24 cellular contexts compared by ENCODE assay signal in genomic region chr4:650461-650860, GRCh38. TPM values are rescaled to one million over a fixed set of nuclear protein-coding genes. Genes with fewer than 3 reads are reported as not detected.
DNase-seq lines count a peak whose midpoint lies in the region; ATAC-seq, FAIRE-seq and TF ChIP-seq lines count a peak whose summit lies in the region.
"Had no signal": no experiment of that assay in that cellular context is flagged by ENCODE, and none has a peak within 500 bp of the region (broad histone marks: within the 10 kb centered on the region; RNA-seq: fewer than 3 reads in every experiment).

No MANE protein-coding gene starts in this region.

- no peaks in the 10 kb centered on the region for H3K36me3 Mint-ChIP-seq in chondrocyte (ENCODE audit: low read depth)

- no peak overlapping the region for H3K27ac ChIP-seq in left ventricle myocardium inferior (replicated peaks)
- no peak overlapping the region for H3K27ac ChIP-seq in heart right ventricle
- no peak overlapping the region for H3K27ac ChIP-seq in HepG2 (ENCODE audit: extremely low read length, insufficient read depth, low read length)
- peak overlapping the region; percentile 98 for H3K27ac ChIP-seq in temporal lobe (ENCODE audit: low read depth, low read length)

- no peak overlapping the region for H3K4me3 Mint-ChIP-seq in chondrocyte (ENCODE audit: unreplicated experiment)
- H3K4me3 Mint-ChIP-seq: CD4-positive, alpha-beta T cell had no signal

- H3K79me2 ChIP-seq in HepG2 (ENCODE audit: insufficient read depth, low read length), result no peaks in the 10 kb centered on the region

- TF ChIP-seq CTCF in left ventricle myocardium inferior (IDR thresholded peaks at IDR 0.05; ENCODE audit: borderline replicate concordance) (no peak), heart right ventricle (IDR thresholded peaks at IDR 0.05) (no peak), chondrocyte (IDR thresholded peaks at IDR 0.05) (no peak), HepG2 (CRISPR knock-in tag; IDR thresholded peaks at IDR 0.05) (no peak)

- H3K27me3 Mint-ChIP-seq in chondrocyte (ENCODE audit: low read depth), result peaks cover 7% of the 10 kb centered on the region

- no peak overlapping the region for H2AFZ ChIP-seq in HepG2 (ENCODE audit: low read length)

- H3K27me3 ChIP-seq in left ventricle myocardium inferior (ENCODE audit: low read depth), result peaks cover 96% of the 10 kb centered on the region
- H3K27me3 ChIP-seq in heart right ventricle, result peaks cover 5 to 84% (median 56%) of the 10 kb centered on the region in 7 donors
- H3K27me3 ChIP-seq in HepG2 (ENCODE audit: control insufficient read depth in 1 of 2, insufficient read depth in 2 of 2, low read length in 2 of 2), result peaks cover 19 to 70% of the 10 kb centered on the region in 2 experiments

- peak overlapping the region; percentile 34 for H3K4me3 ChIP-seq in left ventricle myocardium inferior
- no peak overlapping the region for H3K4me3 ChIP-seq in heart right ventricle
- H3K4me3 ChIP-seq in HepG2 (replicated peaks in 1 of 3; ENCODE audit: insufficient read depth in 1 of 3, low read depth in 2 of 3, low read length in 3 of 3), result peak overlapping the region in 1 of 3 experiments; percentile 48; a peak in 1 of 6 replicates
- H3K4me3 ChIP-seq: GM12878, K562 had no signal

- in situ Hi-C loops in HepG2 (cut with HindIII; ENCODE audit: extremely low pct_ligation_motif_present, low pct_unique_long_range_greater_than_20kb), result no loop called here

- POLR2A ChIA-PET in HepG2 (lab: Yijun Ruan, JAX), result no interaction called here

- TF ChIP-seq EP300 in HepG2 (IDR thresholded peaks at IDR 0.05; ENCODE audit: low read depth in 2 of 2, low read length in 2 of 2) (no peak), HepG2 (CRISPR knock-in tag; IDR thresholded peaks at IDR 0.05; ENCODE audit: borderline replicate concordance) (no peak)

- TF ChIP-seq POLR2A in HepG2 (IDR thresholded peaks at IDR 0.05; ENCODE audit: insufficient read depth in 1 of 2, low read depth in 2 of 2, low read length in 2 of 2), result no peak

- FAIRE-seq in HepG2 (lab: Jason Lieb, UNC), result no peak
- FAIRE-seq: GM12878, K562, RCC 7860 had no signal

- no TSS peak for BruUV-seq in HepG2 (replicated peaks; lab: Mats Ljungman, UMichigan)

- no peak overlapping the region for H3K27ac Mint-ChIP-seq in chondrocyte (ENCODE audit: unreplicated experiment)
- H3K27ac Mint-ChIP-seq: CD4-positive, alpha-beta T cell had no signal

- no peak for ATAC-seq in heart right ventricle
- ATAC-seq in HepG2, result no peak
- no peak for ATAC-seq in HG02678 (IDR thresholded peaks at IDR 0.05; ENCODE audit: unreplicated experiment)
- ATAC-seq: GM12878, HCT116, K562 had no signal

- H3K9me3 Mint-ChIP-seq in chondrocyte (ENCODE audit: low read depth), result peaks cover 2% of the 10 kb centered on the region
- H3K9me3 Mint-ChIP-seq: CD4-positive, alpha-beta T cell had no signal

- TF ChIP-seq RAD21 in HepG2 (CRISPR knock-in tag; IDR thresholded peaks at IDR 0.05), result no peak

- H3K9me3 ChIP-seq in left ventricle myocardium inferior (replicated peaks), result no peaks in the 10 kb centered on the region
- H3K9me3 ChIP-seq in heart right ventricle, result no peaks in the 10 kb centered on the region
- no peaks in the 10 kb centered on the region for H3K9me3 ChIP-seq in HepG2 (ENCODE audit: low read length)

- intact Hi-C loops in left ventricle myocardium inferior (cut with micrococcal nuclease) (no loop called here), heart right ventricle (cut with DNase I) (no loop called here), HepG2 (cut with micrococcal nuclease; ENCODE audit: unreplicated experiment) (no loop called here)

- H3K36me3 ChIP-seq in left ventricle myocardium inferior (no peaks in the 10 kb centered on the region), heart right ventricle (no peaks in the 10 kb centered on the region), HepG2 (replicated peaks in 1 of 2; ENCODE audit: control insufficient read depth in 1 of 2, insufficient read depth in 2 of 2, low read length in 2 of 2) (no peaks in the 10 kb centered on the region)

- peak overlapping the region; percentile 62 for H3K4me2 ChIP-seq in HepG2 (ENCODE audit: low read depth, low read length)

- no peaks in the 10 kb centered on the region for H3K4me1 Mint-ChIP-seq in chondrocyte (ENCODE audit: low read depth)

- H3K9ac ChIP-seq in HepG2 (ENCODE audit: insufficient read depth, low read depth, low read length), result no peak overlapping the region

- H4K20me1 ChIP-seq in HepG2 (ENCODE audit: insufficient read depth, low read length), result no peaks in the 10 kb centered on the region

- CTCF ChIA-PET in HepG2 (lab: Yijun Ruan, JAX; ENCODE audit: low intra/inter-chr PET ratio, low total read pairs), result no interaction called here

- 62 to 70% methylated on average over 18 of the region's 18 CpGs for WGBS in heart right ventricle, 2 donors
- WGBS in HepG2 (ENCODE audit: low lambda C conversion rate), result 41% methylated on average over 16 of the region's 18 CpGs

- DNase-seq in left ventricle myocardium inferior (no peak), heart right ventricle (no peak), chondrocyte (ENCODE audit: low spot score) (peak; percentile 67), HepG2 (ENCODE audit: low spot score) (no peak), GF-D8 (lab: John Stamatoyannopoulos, UW) (no peak)
- DNase-seq in activated CD4-positive, alpha-beta T cell treated with anti-CD3 and anti-CD28 coated beads, Interleukin-2, amount 50 U/mL, for 1 hour, result no peak
- DNase-seq: CD4-positive, alpha-beta T cell; DMS153; GOT3; NCI-H1105 treated with DMSO at 0.1 percent for 48 hours; NCI-H1694; NCI-H2081 treated with DMSO at 0.1 percent for 48 hours; NCI-H748 treated with DMSO at 0.1 percent for 48 hours; NK-92 treated with Interleukin-12 subunit alpha and Interleukin-12 subunit beta, amount 100 ng/mL, for 24 hours; SHP77 treated with DMSO at 0.1 percent for 48 hours had no signal

- H3K4me1 ChIP-seq in left ventricle myocardium inferior (peaks cover 4% of the 10 kb centered on the region), heart right ventricle (no peaks in the 10 kb centered on the region), HepG2 (ENCODE audit: insufficient read depth, low read length) (peaks cover 44% of the 10 kb centered on the region)

RNA-seq across cellular contexts. Expression of gene ATP5ME, which starts 23.6 kb away (rescaled TPM):
- total RNA-seq in left ventricle myocardium inferior (914 TPM), heart right ventricle (1,000 to 10,000 TPM in 5 of 10 donors, 100 to 1,000 TPM in 5; 651 to 1,196 (median 982) TPM), chondrocyte (240 to 279 TPM (median 256 TPM) in 3 replicates), HepG2 (2016; rRNA removed; fragmentation: Illumina TruSeq; extraction: Trizol) (753 and 1,048 TPM in 2 replicates), temporal lobe (87.8 TPM)
- polyA plus RNA-seq in heart right ventricle (1,000 to 10,000 TPM in 1 of 2 donors, 100 to 1,000 TPM in 1; 999 to 4,239 TPM), HepG2 (2011; rRNA removed) (301 and 305 TPM in 2 replicates)
- 458 and 593 TPM in 2 replicates for total RNA-seq in HepG2 (2016; cell fraction: cytosol; rRNA removed; fragmentation: Illumina TruSeq; extraction: Trizol; ENCODE audit: low read depth)
- 792 and 1,109 TPM in 2 replicates for total RNA-seq in HepG2 (2016; cell fraction: insoluble cytoplasmic fraction; rRNA removed; fragmentation: Illumina TruSeq; extraction: Trizol)
- total RNA-seq in HepG2 (2016; cell fraction: membrane; rRNA removed; fragmentation: Illumina TruSeq; extraction: Trizol), result 613 and 660 TPM in 2 replicates
- total RNA-seq in HepG2 (2016; cell fraction: nucleus; rRNA removed; fragmentation: Illumina TruSeq; extraction: Trizol), result 219 and 249 TPM in 2 replicates
- 507 and 666 TPM in 2 replicates for polyA plus RNA-seq in HepG2 (2011; cell fraction: cytosol; rRNA removed)
- 133 and 152 TPM in 2 replicates for polyA plus RNA-seq in HepG2 (2011; cell fraction: nucleus; rRNA removed)
- 451 and 767 TPM in 2 replicates for polyA plus RNA-seq in HepG2 (2012)
- polyA plus RNA-seq in HepG2 (2016; cell fraction: cytosol; fragmentation: Illumina TruSeq; extraction: Trizol; ENCODE audit: low read depth), result 482 and 603 TPM in 2 replicates
- 926 and 995 TPM in 2 replicates for polyA plus RNA-seq in HepG2 (2016; cell fraction: insoluble cytoplasmic fraction; fragmentation: Illumina TruSeq; extraction: Trizol; ENCODE audit: low read depth)
- 496 and 594 TPM in 2 replicates for polyA plus RNA-seq in HepG2 (2016; cell fraction: membrane; fragmentation: Illumina TruSeq; extraction: Trizol; ENCODE audit: low read depth)
- 426 and 431 TPM in 2 replicates for polyA plus RNA-seq in HepG2 (2016; cell fraction: nucleus; fragmentation: Illumina TruSeq; extraction: Trizol; ENCODE audit: insufficient read depth, low read depth)
- 68.8 and 71.4 TPM in 2 replicates for polyA minus RNA-seq in HepG2 (2011; rRNA and poly(A)+ RNA removed; ENCODE audit: low replicate concordance)
- polyA minus RNA-seq in HepG2 (2011; cell fraction: cytosol; rRNA and poly(A)+ RNA removed), result 62.0 and 63.6 TPM in 2 replicates
- 23.6 and 38.7 TPM in 2 replicates for polyA minus RNA-seq in HepG2 (2011; cell fraction: nucleus; rRNA and poly(A)+ RNA removed)

RNA-seq across cellular contexts. Expression of gene MYL5, which starts 23.9 kb away (rescaled TPM):
- total RNA-seq in left ventricle myocardium inferior (4.5 TPM), heart right ventricle (1 to 10 TPM; 4.0 to 7.5 (median 6.1) TPM), chondrocyte (22.8 to 26.5 TPM (median 25.6 TPM) in 3 replicates), HepG2 (2016; rRNA removed; fragmentation: Illumina TruSeq; extraction: Trizol) (11.0 and 16.0 TPM in 2 replicates), temporal lobe (6.4 TPM)
- polyA plus RNA-seq in heart right ventricle (1 to 10 TPM; 3.3 to 8.1 TPM), HepG2 (2011; rRNA removed) (6.5 and 11.5 TPM in 2 replicates)
- 6.7 and 8.0 TPM in 2 replicates for total RNA-seq in HepG2 (2016; cell fraction: cytosol; rRNA removed; fragmentation: Illumina TruSeq; extraction: Trizol; ENCODE audit: low read depth)
- total RNA-seq in HepG2 (2016; cell fraction: insoluble cytoplasmic fraction; rRNA removed; fragmentation: Illumina TruSeq; extraction: Trizol), result 10.1 and 16.2 TPM in 2 replicates
- 7.6 and 8.2 TPM in 2 replicates for total RNA-seq in HepG2 (2016; cell fraction: membrane; rRNA removed; fragmentation: Illumina TruSeq; extraction: Trizol)
- 15.9 and 16.6 TPM in 2 replicates for total RNA-seq in HepG2 (2016; cell fraction: nucleus; rRNA removed; fragmentation: Illumina TruSeq; extraction: Trizol)
- 4.1 and 4.4 TPM in 2 replicates for polyA plus RNA-seq in HepG2 (2011; cell fraction: cytosol; rRNA removed)
- polyA plus RNA-seq in HepG2 (2011; cell fraction: nucleus; rRNA removed), result 40.0 and 46.9 TPM in 2 replicates
- 7.4 and 8.9 TPM in 2 replicates for polyA plus RNA-seq in HepG2 (2012)
- 4.4 and 5.5 TPM in 2 replicates for polyA plus RNA-seq in HepG2 (2016; cell fraction: cytosol; fragmentation: Illumina TruSeq; extraction: Trizol; ENCODE audit: low read depth)
- polyA plus RNA-seq in HepG2 (2016; cell fraction: insoluble cytoplasmic fraction; fragmentation: Illumina TruSeq; extraction: Trizol; ENCODE audit: low read depth), result 8.5 and 12.2 TPM in 2 replicates
- 4.9 and 6.3 TPM in 2 replicates for polyA plus RNA-seq in HepG2 (2016; cell fraction: membrane; fragmentation: Illumina TruSeq; extraction: Trizol; ENCODE audit: low read depth)
- polyA plus RNA-seq in HepG2 (2016; cell fraction: nucleus; fragmentation: Illumina TruSeq; extraction: Trizol; ENCODE audit: insufficient read depth, low read depth), result 33.7 and 41.8 TPM in 2 replicates
- polyA minus RNA-seq in HepG2 (2011; rRNA and poly(A)+ RNA removed; ENCODE audit: low replicate concordance), result 3.4 and 4.4 TPM in 2 replicates
- 1.4 TPM in 1 of 2 replicates, not detected in the other for polyA minus RNA-seq in HepG2 (2011; cell fraction: cytosol; rRNA and poly(A)+ RNA removed)
- polyA minus RNA-seq in HepG2 (2011; cell fraction: nucleus; rRNA and poly(A)+ RNA removed), result 11.8 and 15.5 TPM in 2 replicates

RNA-seq across cellular contexts. Expression of gene PDE6B, which starts 25.1 kb away (rescaled TPM):
- 2.7 TPM for total RNA-seq in left ventricle myocardium inferior
- total RNA-seq in heart right ventricle, result 1 to 10 TPM; 1.8 to 6.2 (median 4.4) TPM
- 1 to 10 TPM in 1 of 2 donors, under 1 TPM in 1; 0.73 to 2.0 TPM for polyA plus RNA-seq in heart right ventricle
- total RNA-seq in chondrocyte, result 0.46 to 2.3 TPM (median 2.3 TPM) in 3 replicates
- 0.38 TPM in 1 of 2 replicates, not detected in the other for total RNA-seq in HepG2 (2016; rRNA removed; fragmentation: Illumina TruSeq; extraction: Trizol)
- total RNA-seq in HepG2 (2016; cell fraction: cytosol; rRNA removed; fragmentation: Illumina TruSeq; extraction: Trizol; ENCODE audit: low read depth), result 0.20 TPM in 1 of 2 replicates, not detected in the other
- 0.09 TPM in 1 of 2 replicates, not detected in the other for total RNA-seq in HepG2 (2016; cell fraction: insoluble cytoplasmic fraction; rRNA removed; fragmentation: Illumina TruSeq; extraction: Trizol)
- 0.25 TPM in 1 of 2 replicates, not detected in the other for total RNA-seq in HepG2 (2016; cell fraction: membrane; rRNA removed; fragmentation: Illumina TruSeq; extraction: Trizol)
- not detected in 2 replicates for total RNA-seq in HepG2 (2016; cell fraction: nucleus; rRNA removed; fragmentation: Illumina TruSeq; extraction: Trizol)
- 0.38 and 0.40 TPM in 2 replicates for polyA plus RNA-seq in HepG2 (2011; rRNA removed)
- polyA plus RNA-seq in HepG2 (2011; cell fraction: cytosol; rRNA removed), result 0.43 and 0.62 TPM in 2 replicates
- polyA plus RNA-seq in HepG2 (2011; cell fraction: nucleus; rRNA removed), result 0.33 and 0.45 TPM in 2 replicates
- polyA plus RNA-seq in HepG2 (2012), result 0.38 and 0.73 TPM in 2 replicates
- not detected in 2 replicates for polyA plus RNA-seq in HepG2 (2016; cell fraction: cytosol; fragmentation: Illumina TruSeq; extraction: Trizol; ENCODE audit: low read depth)
- not detected in 2 replicates for polyA plus RNA-seq in HepG2 (2016; cell fraction: insoluble cytoplasmic fraction; fragmentation: Illumina TruSeq; extraction: Trizol; ENCODE audit: low read depth)
- 0.13 TPM in 1 of 2 replicates, not detected in the other for polyA plus RNA-seq in HepG2 (2016; cell fraction: membrane; fragmentation: Illumina TruSeq; extraction: Trizol; ENCODE audit: low read depth)
- not detected in 2 replicates for polyA plus RNA-seq in HepG2 (2016; cell fraction: nucleus; fragmentation: Illumina TruSeq; extraction: Trizol; ENCODE audit: insufficient read depth, low read depth)
- 0.32 TPM in 1 of 2 replicates, not detected in the other for polyA minus RNA-seq in HepG2 (2011; rRNA and poly(A)+ RNA removed; ENCODE audit: low replicate concordance)
- 0.69 and 1.3 TPM in 2 replicates for polyA minus RNA-seq in HepG2 (2011; cell fraction: cytosol; rRNA and poly(A)+ RNA removed)
- polyA minus RNA-seq in HepG2 (2011; cell fraction: nucleus; rRNA and poly(A)+ RNA removed), result 0.37 and 1.3 TPM in 2 replicates
- 4.7 TPM for total RNA-seq in temporal lobe
- total RNA-seq: A172, K562, NCI-H460, OCI-LY7 had no signal

RNA-seq across cellular contexts. Expression of gene SLC49A3, which starts 38.5 kb away (rescaled TPM):
- total RNA-seq in left ventricle myocardium inferior (12.0 TPM), heart right ventricle (10 to 100 TPM in 9 of 10 donors, 1 to 10 TPM in 1; 9.8 to 16.9 (median 12.3) TPM), chondrocyte (0.85 to 1.3 TPM (median 0.89 TPM) in 3 replicates), HepG2 (2016; rRNA removed; fragmentation: Illumina TruSeq; extraction: Trizol) (0.07 TPM in 1 of 2 replicates, not detected in the other), temporal lobe (0.49 TPM)
- polyA plus RNA-seq in heart right ventricle (10 to 100 TPM in 1 of 2 donors, 1 to 10 TPM in 1; 8.8 to 28.5 TPM), HepG2 (2011; rRNA removed) (0.17 and 0.22 TPM in 2 replicates)
- not detected in 2 replicates for total RNA-seq in HepG2 (2016; cell fraction: cytosol; rRNA removed; fragmentation: Illumina TruSeq; extraction: Trizol; ENCODE audit: low read depth)
- total RNA-seq in HepG2 (2016; cell fraction: insoluble cytoplasmic fraction; rRNA removed; fragmentation: Illumina TruSeq; extraction: Trizol), result 0.09 TPM in 1 of 2 replicates, not detected in the other
- total RNA-seq in HepG2 (2016; cell fraction: membrane; rRNA removed; fragmentation: Illumina TruSeq; extraction: Trizol), result not detected in 2 replicates
- total RNA-seq in HepG2 (2016; cell fraction: nucleus; rRNA removed; fragmentation: Illumina TruSeq; extraction: Trizol), result 0.62 TPM in 1 of 2 replicates, not detected in the other
- 0.10 and 0.16 TPM in 2 replicates for polyA plus RNA-seq in HepG2 (2011; cell fraction: cytosol; rRNA removed)
- 1.9 and 2.5 TPM in 2 replicates for polyA plus RNA-seq in HepG2 (2011; cell fraction: nucleus; rRNA removed)
- polyA plus RNA-seq in HepG2 (2012), result 0.21 and 0.29 TPM in 2 replicates
- 0.07 TPM in 1 of 2 replicates, not detected in the other for polyA plus RNA-seq in HepG2 (2016; cell fraction: cytosol; fragmentation: Illumina TruSeq; extraction: Trizol; ENCODE audit: low read depth)
- polyA plus RNA-seq in HepG2 (2016; cell fraction: insoluble cytoplasmic fraction; fragmentation: Illumina TruSeq; extraction: Trizol; ENCODE audit: low read depth), result not detected in 2 replicates
- not detected in 2 replicates for polyA plus RNA-seq in HepG2 (2016; cell fraction: membrane; fragmentation: Illumina TruSeq; extraction: Trizol; ENCODE audit: low read depth)
- 0.53 TPM in 1 of 2 replicates, not detected in the other for polyA plus RNA-seq in HepG2 (2016; cell fraction: nucleus; fragmentation: Illumina TruSeq; extraction: Trizol; ENCODE audit: insufficient read depth, low read depth)
- 0.12 TPM in 1 of 2 replicates, not detected in the other for polyA minus RNA-seq in HepG2 (2011; rRNA and poly(A)+ RNA removed; ENCODE audit: low replicate concordance)
- not detected in 2 replicates for polyA minus RNA-seq in HepG2 (2011; cell fraction: cytosol; rRNA and poly(A)+ RNA removed)
- polyA minus RNA-seq in HepG2 (2011; cell fraction: nucleus; rRNA and poly(A)+ RNA removed), result 0.25 and 0.26 TPM in 2 replicates
- total RNA-seq: NCI-H460, OCI-LY7 had no signal

RNA-seq across cellular contexts. Expression of gene PCGF3, which starts 55.2 kb away (rescaled TPM):
- 21.5 TPM for total RNA-seq in left ventricle myocardium inferior
- total RNA-seq in heart right ventricle, result 10 to 100 TPM; 17.5 to 26.1 (median 20.9) TPM
- polyA plus RNA-seq in heart right ventricle, result 10 to 100 TPM; 21.7 to 50.8 TPM
- total RNA-seq in chondrocyte, result 54.1 to 60.8 TPM (median 55.4 TPM) in 3 replicates
- 24.2 and 28.6 TPM in 2 replicates for total RNA-seq in HepG2 (2016; rRNA removed; fragmentation: Illumina TruSeq; extraction: Trizol)
- total RNA-seq in HepG2 (2016; cell fraction: cytosol; rRNA removed; fragmentation: Illumina TruSeq; extraction: Trizol; ENCODE audit: low read depth), result 16.2 and 16.7 TPM in 2 replicates
- 22.5 and 27.7 TPM in 2 replicates for total RNA-seq in HepG2 (2016; cell fraction: insoluble cytoplasmic fraction; rRNA removed; fragmentation: Illumina TruSeq; extraction: Trizol)
- total RNA-seq in HepG2 (2016; cell fraction: membrane; rRNA removed; fragmentation: Illumina TruSeq; extraction: Trizol), result 36.9 and 38.9 TPM in 2 replicates
- 40.6 and 42.6 TPM in 2 replicates for total RNA-seq in HepG2 (2016; cell fraction: nucleus; rRNA removed; fragmentation: Illumina TruSeq; extraction: Trizol)
- polyA plus RNA-seq in HepG2 (2011; rRNA removed), result 66.2 and 80.8 TPM in 2 replicates
- 32.3 and 37.9 TPM in 2 replicates for polyA plus RNA-seq in HepG2 (2011; cell fraction: cytosol; rRNA removed)
- polyA plus RNA-seq in HepG2 (2011; cell fraction: nucleus; rRNA removed), result 406 and 428 TPM in 2 replicates
- 37.8 and 47.7 TPM in 2 replicates for polyA plus RNA-seq in HepG2 (2012)
- 13.4 and 15.5 TPM in 2 replicates for polyA plus RNA-seq in HepG2 (2016; cell fraction: cytosol; fragmentation: Illumina TruSeq; extraction: Trizol; ENCODE audit: low read depth)
- polyA plus RNA-seq in HepG2 (2016; cell fraction: insoluble cytoplasmic fraction; fragmentation: Illumina TruSeq; extraction: Trizol; ENCODE audit: low read depth), result 20.0 and 26.4 TPM in 2 replicates
- 26.7 and 30.4 TPM in 2 replicates for polyA plus RNA-seq in HepG2 (2016; cell fraction: membrane; fragmentation: Illumina TruSeq; extraction: Trizol; ENCODE audit: low read depth)
- 92.0 and 96.8 TPM in 2 replicates for polyA plus RNA-seq in HepG2 (2016; cell fraction: nucleus; fragmentation: Illumina TruSeq; extraction: Trizol; ENCODE audit: insufficient read depth, low read depth)
- polyA minus RNA-seq in HepG2 (2011; rRNA and poly(A)+ RNA removed; ENCODE audit: low replicate concordance), result 38.9 and 82.6 TPM in 2 replicates
- 18.1 and 23.5 TPM in 2 replicates for polyA minus RNA-seq in HepG2 (2011; cell fraction: cytosol; rRNA and poly(A)+ RNA removed)
- 119 and 121 TPM in 2 replicates for polyA minus RNA-seq in HepG2 (2011; cell fraction: nucleus; rRNA and poly(A)+ RNA removed)
- total RNA-seq in temporal lobe, result 54.6 TPM
